In genomic region chr18:37537868-37538525, GRCh38 we compare ENCODE assay signal across 8 cellular contexts. TPM values are rescaled to one million over a fixed set of nuclear protein-coding genes. Genes with fewer than 3 reads are reported as not detected.
A peak's percentile ranks its signal among the peaks of the same experiment; 100 is the strongest.
DNase-seq lines count a peak whose midpoint lies in the region; ATAC-seq and TF ChIP-seq lines count a peak whose summit lies in the region.

No MANE protein-coding gene starts in this region.

- H3K4me1 ChIP-seq in HUES6 (ENCODE audit: control insufficient read depth, insufficient read depth, low read length) (peaks cover 33% of the 10 kb centered on the region), SJSA1 (replicated peaks) (no peaks in the 10 kb centered on the region), body of pancreas (no peaks in the 10 kb centered on the region)

- DNase-seq in GM04504 (ENCODE audit: low read depth) (peak; percentile 23), SJSA1 (ENCODE audit: low read depth in 1 of 2, low spot score in 2 of 2) (peak; percentile 38 to 75), body of pancreas (peak; percentile 75 to 83 (median 76)), iPS-NIHi11 (ENCODE audit: low spot score) (peak; percentile 93)
- DNase-seq in stimulated activated CD4-positive, alpha-beta T cell treated with anti-CD3 and anti-CD28 coated beads, Interleukin-15, amount 100 ng/mL, for 24 hours = peak; percentile 71

- ATAC-seq in GM21619 (IDR thresholded peaks at IDR 0.05; ENCODE audit: unreplicated experiment) = peak; percentile 87
- peak; percentile 86 for ATAC-seq in body of pancreas
- no peak for ATAC-seq in GM18520 (IDR thresholded peaks at IDR 0.05; ENCODE audit: unreplicated experiment)

- peaks cover 45% of the 10 kb centered on the region for H3K27me3 ChIP-seq in HUES6 (ENCODE audit: control insufficient read depth, insufficient read depth, low read length)
- no peaks in the 10 kb centered on the region; the same call in 1 of the 2 replicates for H3K27me3 ChIP-seq in SJSA1 (replicated peaks)
- peaks cover 0 to 7% of the 10 kb centered on the region in 2 donors for H3K27me3 ChIP-seq in body of pancreas

- H3K9me3 ChIP-seq in HUES6 (ENCODE audit: control insufficient read depth, insufficient read depth, low read depth, low read length) (no peaks in the 10 kb centered on the region), SJSA1 (replicated peaks) (no peaks in the 10 kb centered on the region; the same call in 1 of the 2 replicates), body of pancreas (no peaks in the 10 kb centered on the region)

- no peak for TF ChIP-seq POLR2A in body of pancreas (IDR thresholded peaks at IDR 0.05)

- no peaks in the 10 kb centered on the region for H3K36me3 ChIP-seq in HUES6 (ENCODE audit: control insufficient read depth, insufficient read depth, low read length)
- no peaks in the 10 kb centered on the region for H3K36me3 ChIP-seq in SJSA1
- H3K36me3 ChIP-seq in body of pancreas (replicated peaks in 1 of 2; ENCODE audit: insufficient read depth in 1 of 2, low read depth in 2 of 2) = no peaks in the 10 kb centered on the region

- H3K27ac ChIP-seq in HUES6 (ENCODE audit: low read depth, low read length) (no peak overlapping the region), SJSA1 (no peak overlapping the region), body of pancreas (no peak overlapping the region)

- intact Hi-C loops in body of pancreas (cut with DNase I) = loop anchor here (10.0 kb wide), 1 partner anchor 193 kb away; no protein-coding TSS in a partner anchor

- 11 to 32% methylated on average over 9 to 23 of the region's 23 CpGs for WGBS in body of pancreas, 2 donors

- TF ChIP-seq CTCF in body of pancreas (IDR thresholded peaks at IDR 0.05) = peak; percentile 71 to 85 (median 80)

- no peak overlapping the region for H3K9ac ChIP-seq in HUES6 (ENCODE audit: low read length)

- H3K4me3 ChIP-seq in HUES6 (ENCODE audit: low read depth, low read length) (peak overlapping the region; percentile 33), SJSA1 (no peak overlapping the region), body of pancreas (no peak overlapping the region)

RNA-seq across cellular contexts. Expression of gene CELF4, which starts 27.6 kb away (rescaled TPM):
- not detected in 2 replicates for total RNA-seq in SJSA1 (2014; rRNA removed; shearing (Covaris generic))
- total RNA-seq in body of pancreas = 1 to 10 TPM; 3.3 to 4.7 TPM

Comparison
In these comparisons a context has a peak if more than half of its experiments do, and no peak if none do; other contexts are left out.
1. DNase-seq: peak in every context shown above with its lines; median percentile 93 in iPS-NIHi11; 76 in body of pancreas; 71 in stimulated activated CD4-positive, alpha-beta T cell treated with anti-CD3 and anti-CD28 coated beads, Interleukin-15, amount 100 ng/mL, for 24 hours; 56 in SJSA1; 23 in GM04504.